ENCODE assay signal across 25 cellular contexts in the genomic region with DNA sequence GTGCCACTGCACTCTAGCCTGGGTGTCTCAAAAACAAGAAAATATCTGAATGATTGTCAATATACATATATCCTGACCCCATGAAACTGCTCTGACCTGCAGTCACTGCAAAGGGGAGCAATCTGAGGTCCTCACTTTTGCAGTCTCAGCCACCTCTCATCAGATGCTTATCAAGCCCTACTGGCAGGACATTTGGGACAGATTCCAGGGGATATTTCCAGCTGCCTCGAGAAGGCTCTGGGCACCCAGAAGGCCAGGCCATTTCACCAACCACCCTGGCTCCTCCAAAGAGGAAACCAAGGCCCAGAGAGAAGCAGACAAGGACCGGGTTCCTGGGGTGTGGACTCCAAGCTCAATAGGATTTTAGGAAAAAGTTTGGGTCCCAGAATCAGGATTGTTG. TPM values are rescaled to one million over a fixed set of nuclear protein-coding genes. Genes with fewer than 3 reads are reported as not detected.
A peak's percentile ranks its signal among the peaks of the same experiment; 100 is the strongest.
DNase-seq lines count a peak whose midpoint lies in the region; ATAC-seq and TF ChIP-seq lines count a peak whose summit lies in the region.
"Had no signal": no experiment of that assay in that cellular context is flagged by ENCODE, and none has a peak within 500 bp of the region (broad histone marks: within the 10 kb centered on the region; RNA-seq: fewer than 3 reads in every experiment).

No MANE protein-coding gene starts in this region.

- POLR2A ChIA-PET in activated CD4-positive, alpha-beta memory T cell treated with anti-CD3 and anti-CD28 coated beads, Interleukin-2, amount 10 ng/mL, durations not matched to agents 7 days and 5 days (lab: Charles Lee), result no interaction called here
- POLR2A ChIA-PET in activated CD4-positive, alpha-beta memory T cell treated with anti-CD3 and anti-CD28 coated beads for 36 hours (lab: Charles Lee), result no interaction called here
- POLR2A ChIA-PET in CD8-positive, alpha-beta memory T cell (lab: Charles Lee), result interaction anchor here (1.0 kb wide), 1 partner anchor 18 kb away, joined by 4 read pairs; no protein-coding TSS in a partner anchor

- H3K4me3 Mint-ChIP-seq in activated CD4-positive, alpha-beta memory T cell treated with anti-CD3 and anti-CD28 coated beads, Interleukin-2, amount 10 ng/mL, durations not matched to agents 7 days and 5 days, result no peak overlapping the region
- H3K4me3 Mint-ChIP-seq in activated CD4-positive, alpha-beta memory T cell treated with anti-CD3 and anti-CD28 coated beads for 36 hours, result no peak overlapping the region
- peak overlapping the region in 1 of 7 donors; percentile 23 for H3K4me3 Mint-ChIP-seq in CD8-positive, alpha-beta memory T cell
- H3K4me3 Mint-ChIP-seq in nephron progenitor cell, result peak overlapping the region; percentile 38
- no peak overlapping the region for H3K4me3 Mint-ChIP-seq in stimulated activated effector memory CD8-positive, alpha-beta T cell treated with anti-CD3 and anti-CD28 coated beads, Interleukin-12 subunit alpha, Interleukin-12 subunit beta, amount 100 ng/mL, for 72 hours

- WGBS in adrenal gland, 4 donors, result 38 to 72% (median 58%) methylated on average over 1 to 2 of the region's 2 CpGs

- peak overlapping the region; percentile 12 for H3K27ac ChIP-seq in CD8-positive, alpha-beta memory T cell (ENCODE audit: low read depth, low read length)
- peak overlapping the region in 3 of 5 donors; percentile 9 to 52 (median 36) for H3K27ac ChIP-seq in adrenal gland

- H3K36me3 ChIP-seq in CD8-positive, alpha-beta memory T cell (ENCODE audit: insufficient read depth, low read length), result no peaks in the 10 kb centered on the region
- no peaks in the 10 kb centered on the region for H3K36me3 ChIP-seq in adrenal gland (replicated peaks in 1 of 2)

- H3K4me3 ChIP-seq in CD8-positive, alpha-beta memory T cell (ENCODE audit: low read length), result no peak overlapping the region
- no peak overlapping the region for H3K4me3 ChIP-seq in adrenal gland

- no peaks in the 10 kb centered on the region for H3K27me3 ChIP-seq in CD8-positive, alpha-beta memory T cell (ENCODE audit: insufficient read depth, low read length, poor library complexity, severe bottlenecking)
- H3K27me3 ChIP-seq in adrenal gland, result no peaks in the 10 kb centered on the region

- H3K36me3 Mint-ChIP-seq in activated CD4-positive, alpha-beta memory T cell treated with anti-CD3 and anti-CD28 coated beads, Interleukin-2, amount 10 ng/mL, durations not matched to agents 7 days and 5 days (ENCODE audit: low read depth), result peaks cover 23% of the 10 kb centered on the region
- peaks cover 36% of the 10 kb centered on the region for H3K36me3 Mint-ChIP-seq in activated CD4-positive, alpha-beta memory T cell treated with anti-CD3 and anti-CD28 coated beads for 36 hours
- H3K36me3 Mint-ChIP-seq in CD8-positive, alpha-beta memory T cell, result peaks cover 0 to 18% (median 0%) of the 10 kb centered on the region in 3 donors
- H3K36me3 Mint-ChIP-seq in nephron progenitor cell (ENCODE audit: low read depth), result no peaks in the 10 kb centered on the region
- H3K36me3 Mint-ChIP-seq in stimulated activated effector memory CD8-positive, alpha-beta T cell treated with anti-CD3 and anti-CD28 coated beads, Interleukin-12 subunit alpha, Interleukin-12 subunit beta, amount 100 ng/mL, for 72 hours, result peaks cover 94% of the 10 kb centered on the region

- H3K9me3 Mint-ChIP-seq in activated CD4-positive, alpha-beta memory T cell treated with anti-CD3 and anti-CD28 coated beads, Interleukin-2, amount 10 ng/mL, durations not matched to agents 7 days and 5 days, result no peaks in the 10 kb centered on the region
- no peaks in the 10 kb centered on the region for H3K9me3 Mint-ChIP-seq in activated CD4-positive, alpha-beta memory T cell treated with anti-CD3 and anti-CD28 coated beads for 36 hours
- H3K9me3 Mint-ChIP-seq in CD8-positive, alpha-beta memory T cell, result no peaks in the 10 kb centered on the region
- H3K9me3 Mint-ChIP-seq in nephron progenitor cell, result no peaks in the 10 kb centered on the region
- H3K9me3 Mint-ChIP-seq in stimulated activated effector memory CD8-positive, alpha-beta T cell treated with anti-CD3 and anti-CD28 coated beads, Interleukin-12 subunit alpha, Interleukin-12 subunit beta, amount 100 ng/mL, for 72 hours, result no peaks in the 10 kb centered on the region

- H3K4me1 Mint-ChIP-seq in activated CD4-positive, alpha-beta memory T cell treated with anti-CD3 and anti-CD28 coated beads, Interleukin-2, amount 10 ng/mL, durations not matched to agents 7 days and 5 days, result peaks cover 46% of the 10 kb centered on the region
- peaks cover 32% of the 10 kb centered on the region for H3K4me1 Mint-ChIP-seq in activated CD4-positive, alpha-beta memory T cell treated with anti-CD3 and anti-CD28 coated beads for 36 hours (ENCODE audit: low read depth)
- peaks cover 20 to 30% (median 24%) of the 10 kb centered on the region in 3 donors for H3K4me1 Mint-ChIP-seq in CD8-positive, alpha-beta memory T cell
- H3K4me1 Mint-ChIP-seq in nephron progenitor cell, result peaks cover 36% of the 10 kb centered on the region
- H3K4me1 Mint-ChIP-seq in stimulated activated effector memory CD8-positive, alpha-beta T cell treated with anti-CD3 and anti-CD28 coated beads, Interleukin-12 subunit alpha, Interleukin-12 subunit beta, amount 100 ng/mL, for 72 hours, result peaks cover 40% of the 10 kb centered on the region

- no peak for ATAC-seq in GM21423 (IDR thresholded peaks at IDR 0.05; ENCODE audit: unreplicated experiment)
- ATAC-seq in stimulated activated effector memory CD8-positive, alpha-beta T cell treated with anti-CD3 and anti-CD28 coated beads, Interleukin-12 subunit alpha, Interleukin-12 subunit beta, amount 100 ng/mL, for 72 hours, result no peak
- ATAC-seq: SK-N-SH treated with all-trans-retinoic acid at 6 μM for 48 hours had no signal

- TF ChIP-seq POLR2A in adrenal gland (IDR thresholded peaks at IDR 0.05), result no peak

- CTCF ChIA-PET in activated CD4-positive, alpha-beta memory T cell treated with anti-CD3 and anti-CD28 coated beads, Interleukin-2, amount 10 ng/mL, durations not matched to agents 7 days and 5 days (lab: Charles Lee), result interaction anchor here (0.7 kb wide), 1 partner anchor 24 kb away, joined by 4 read pairs; no protein-coding TSS in a partner anchor
- CTCF ChIA-PET in activated CD4-positive, alpha-beta memory T cell treated with anti-CD3 and anti-CD28 coated beads for 36 hours (lab: Charles Lee), result no interaction called here
- CTCF ChIA-PET in CD8-positive, alpha-beta memory T cell (lab: Charles Lee), result interaction anchor here (0.6 to 1.4 kb wide), 2 partner anchors 18 to 31 kb away, joined by 3 to 4 read pairs; no protein-coding TSS in a partner anchor

- peak overlapping the region; percentile 35 for H3K27ac Mint-ChIP-seq in activated CD4-positive, alpha-beta memory T cell treated with anti-CD3 and anti-CD28 coated beads, Interleukin-2, amount 10 ng/mL, durations not matched to agents 7 days and 5 days
- H3K27ac Mint-ChIP-seq in activated CD4-positive, alpha-beta memory T cell treated with anti-CD3 and anti-CD28 coated beads for 36 hours, result no peak overlapping the region
- no peak overlapping the region for H3K27ac Mint-ChIP-seq in CD8-positive, alpha-beta memory T cell
- no peak overlapping the region for H3K27ac Mint-ChIP-seq in nephron progenitor cell
- H3K27ac Mint-ChIP-seq in stimulated activated effector memory CD8-positive, alpha-beta T cell treated with anti-CD3 and anti-CD28 coated beads, Interleukin-12 subunit alpha, Interleukin-12 subunit beta, amount 100 ng/mL, for 72 hours, result no peak overlapping the region

- TF ChIP-seq CTCF in adrenal gland (IDR thresholded peaks at IDR 0.05) (no peak), nephron progenitor cell (IDR thresholded peaks at IDR 0.05) (no peak)

- DNase-seq in activated CD4-positive, alpha-beta memory T cell treated with anti-CD3 and anti-CD28 coated beads, Interleukin-2, amount 10 ng/mL, durations not matched to agents 7 days and 5 days, result no peak
- DNase-seq in activated CD4-positive, alpha-beta memory T cell treated with anti-CD3 and anti-CD28 coated beads for 36 hours, result no peak
- DNase-seq in CD8-positive, alpha-beta memory T cell, result no peak
- peak in 3 of 7 donors; percentile 47 to 59 (median 51) for DNase-seq in adrenal gland
- DNase-seq in nephron progenitor cell, result no peak
- DNase-seq in SIG-M5 treated with dmso at 0.1 percent for 504 hours (lab: John Stamatoyannopoulos, UW; ENCODE audit: unreplicated experiment), result no peak
- DNase-seq in stimulated activated effector memory CD8-positive, alpha-beta T cell treated with anti-CD3 and anti-CD28 coated beads, Interleukin-12 subunit alpha, Interleukin-12 subunit beta, amount 100 ng/mL, for 72 hours (ENCODE audit: low spot score in 2 of 2), result no peak
- DNase-seq: AML-193, C1 segment of cervical spinal cord, DMS 273 treated with DMSO at 0.1 percent for 48 hours, DND-41, GOT3, IMR-90, NCI-H1417, NCI-H1694 treated with DMSO at 0.1 percent for 48 hours, NCI-H2081 treated with DMSO at 0.1 percent for 48 hours, NCI-H2171 treated with DMSO at 0.1 percent for 48 hours, NCI-H446, NCI-H526, SHP77 treated with DMSO at 0.1 percent for 48 hours had no signal

- H3K4me1 ChIP-seq in CD8-positive, alpha-beta memory T cell (ENCODE audit: insufficient read depth, low read length), result peaks cover 34% of the 10 kb centered on the region
- H3K4me1 ChIP-seq in adrenal gland (replicated peaks in 1 of 2), result peaks cover 12 to 46% of the 10 kb centered on the region in 2 donors

- intact Hi-C loops in activated CD4-positive, alpha-beta memory T cell treated with anti-CD3 and anti-CD28 coated beads for 36 hours (cut with micrococcal nuclease), result no loop called here
- intact Hi-C loops in adrenal gland (cut with DNase I), result no loop called here

- no peaks in the 10 kb centered on the region for H3K27me3 Mint-ChIP-seq in activated CD4-positive, alpha-beta memory T cell treated with anti-CD3 and anti-CD28 coated beads, Interleukin-2, amount 10 ng/mL, durations not matched to agents 7 days and 5 days
- no peaks in the 10 kb centered on the region for H3K27me3 Mint-ChIP-seq in activated CD4-positive, alpha-beta memory T cell treated with anti-CD3 and anti-CD28 coated beads for 36 hours
- H3K27me3 Mint-ChIP-seq in CD8-positive, alpha-beta memory T cell, result peaks cover 0 to 2% of the 10 kb centered on the region in 2 donors
- no peaks in the 10 kb centered on the region for H3K27me3 Mint-ChIP-seq in nephron progenitor cell (ENCODE audit: low read depth, poor library complexity)

- no peaks in the 10 kb centered on the region for H3K9me3 ChIP-seq in CD8-positive, alpha-beta memory T cell (ENCODE audit: low read length)
- H3K9me3 ChIP-seq in adrenal gland (replicated peaks in 1 of 3), result no peaks in the 10 kb centered on the region

RNA-seq across cellular contexts. Expression of a gene that starts 2.3 kb away (rescaled TPM):
- 100 to 1,000 TPM; 136 to 146 TPM for total RNA-seq in activated CD4-positive, alpha-beta memory T cell treated with anti-CD3 and anti-CD28 coated beads, Interleukin-2, amount 10 ng/mL, durations not matched to agents 7 days and 5 days
- total RNA-seq in activated CD4-positive, alpha-beta memory T cell treated with anti-CD3 and anti-CD28 coated beads for 36 hours, result 100 to 1,000 TPM; 159 to 183 TPM
- total RNA-seq in CD8-positive, alpha-beta memory T cell, result 100 to 1,000 TPM; 122 to 128 TPM
- polyA plus RNA-seq in CD8-positive, alpha-beta memory T cell, result 18.8 TPM
- 100 to 1,000 TPM in 4 of 8 donors, 10 to 100 TPM in 4; 65.4 to 139 (median 97.4) TPM for total RNA-seq in adrenal gland
- 10 to 100 TPM; 22.8 to 88.9 (median 78.9) TPM for polyA plus RNA-seq in adrenal gland

RNA-seq across cellular contexts. Expression of a gene that starts 31.1 kb away (rescaled TPM):
- 10 to 100 TPM; 11.4 to 12.3 TPM for total RNA-seq in activated CD4-positive, alpha-beta memory T cell treated with anti-CD3 and anti-CD28 coated beads, Interleukin-2, amount 10 ng/mL, durations not matched to agents 7 days and 5 days
- total RNA-seq in activated CD4-positive, alpha-beta memory T cell treated with anti-CD3 and anti-CD28 coated beads for 36 hours, result 1 to 10 TPM; 6.6 to 8.3 TPM
- total RNA-seq in CD8-positive, alpha-beta memory T cell, result 1 to 10 TPM; 1.7 to 1.9 TPM
- polyA plus RNA-seq in CD8-positive, alpha-beta memory T cell, result 0.21 TPM
- total RNA-seq in adrenal gland, result under 1 TPM in 5 of 8 donors, not detected in 3; 0.28 to 0.94 (median 0.53) TPM
- polyA plus RNA-seq in adrenal gland, result 1 to 10 TPM in 1 of 3 donors, under 1 TPM in 1, not detected in 1; 0.80 to 1.8 TPM
- total RNA-seq: RPMI7951 had no signal

RNA-seq across cellular contexts. Expression of a gene that starts 34.9 kb away (rescaled TPM):
- total RNA-seq in activated CD4-positive, alpha-beta memory T cell treated with anti-CD3 and anti-CD28 coated beads, Interleukin-2, amount 10 ng/mL, durations not matched to agents 7 days and 5 days, result not detected
- not detected for total RNA-seq in activated CD4-positive, alpha-beta memory T cell treated with anti-CD3 and anti-CD28 coated beads for 36 hours
- total RNA-seq in CD8-positive, alpha-beta memory T cell, result not detected
- polyA plus RNA-seq in CD8-positive, alpha-beta memory T cell, result not detected
- total RNA-seq in adrenal gland, result 1 to 10 TPM; 1.6 to 7.8 (median 3.6) TPM
- polyA plus RNA-seq in adrenal gland, result 10 to 100 TPM in 1 of 3 donors, 1 to 10 TPM in 2; 7.6 to 11.3 (median 9.6) TPM
- total RNA-seq: A172, IMR-90, RPMI7951 had no signal
- polyA plus RNA-seq: AG04450 had no signal

RNA-seq across cellular contexts. Expression of a gene that starts 52.3 kb away (rescaled TPM):
- total RNA-seq in activated CD4-positive, alpha-beta memory T cell treated with anti-CD3 and anti-CD28 coated beads, Interleukin-2, amount 10 ng/mL, durations not matched to agents 7 days and 5 days, result 10 to 100 TPM; 12.0 to 12.9 TPM
- 10 to 100 TPM; 10.8 to 11.0 TPM for total RNA-seq in activated CD4-positive, alpha-beta memory T cell treated with anti-CD3 and anti-CD28 coated beads for 36 hours
- total RNA-seq in CD8-positive, alpha-beta memory T cell, result 10 to 100 TPM; 14.2 to 17.5 TPM
- 18.1 TPM for polyA plus RNA-seq in CD8-positive, alpha-beta memory T cell
- 10 to 100 TPM in 7 of 8 donors, 1 to 10 TPM in 1; 7.5 to 34.1 (median 17.4) TPM for total RNA-seq in adrenal gland
- 10 to 100 TPM in 1 of 3 donors, 1 to 10 TPM in 2; 4.3 to 19.7 (median 7.3) TPM for polyA plus RNA-seq in adrenal gland

RNA-seq across cellular contexts. Expression of a gene that starts 54.9 kb away (rescaled TPM):
- 100 to 1,000 TPM; 505 to 519 TPM for total RNA-seq in activated CD4-positive, alpha-beta memory T cell treated with anti-CD3 and anti-CD28 coated beads, Interleukin-2, amount 10 ng/mL, durations not matched to agents 7 days and 5 days
- 100 to 1,000 TPM; 789 TPM for total RNA-seq in activated CD4-positive, alpha-beta memory T cell treated with anti-CD3 and anti-CD28 coated beads for 36 hours
- 100 to 1,000 TPM; 738 to 747 TPM for total RNA-seq in CD8-positive, alpha-beta memory T cell
- 1,016 TPM for polyA plus RNA-seq in CD8-positive, alpha-beta memory T cell
- 100 to 1,000 TPM; 179 to 382 (median 294) TPM for total RNA-seq in adrenal gland
- 100 to 1,000 TPM; 233 to 440 (median 329) TPM for polyA plus RNA-seq in adrenal gland
